In the genomic region with DNA sequence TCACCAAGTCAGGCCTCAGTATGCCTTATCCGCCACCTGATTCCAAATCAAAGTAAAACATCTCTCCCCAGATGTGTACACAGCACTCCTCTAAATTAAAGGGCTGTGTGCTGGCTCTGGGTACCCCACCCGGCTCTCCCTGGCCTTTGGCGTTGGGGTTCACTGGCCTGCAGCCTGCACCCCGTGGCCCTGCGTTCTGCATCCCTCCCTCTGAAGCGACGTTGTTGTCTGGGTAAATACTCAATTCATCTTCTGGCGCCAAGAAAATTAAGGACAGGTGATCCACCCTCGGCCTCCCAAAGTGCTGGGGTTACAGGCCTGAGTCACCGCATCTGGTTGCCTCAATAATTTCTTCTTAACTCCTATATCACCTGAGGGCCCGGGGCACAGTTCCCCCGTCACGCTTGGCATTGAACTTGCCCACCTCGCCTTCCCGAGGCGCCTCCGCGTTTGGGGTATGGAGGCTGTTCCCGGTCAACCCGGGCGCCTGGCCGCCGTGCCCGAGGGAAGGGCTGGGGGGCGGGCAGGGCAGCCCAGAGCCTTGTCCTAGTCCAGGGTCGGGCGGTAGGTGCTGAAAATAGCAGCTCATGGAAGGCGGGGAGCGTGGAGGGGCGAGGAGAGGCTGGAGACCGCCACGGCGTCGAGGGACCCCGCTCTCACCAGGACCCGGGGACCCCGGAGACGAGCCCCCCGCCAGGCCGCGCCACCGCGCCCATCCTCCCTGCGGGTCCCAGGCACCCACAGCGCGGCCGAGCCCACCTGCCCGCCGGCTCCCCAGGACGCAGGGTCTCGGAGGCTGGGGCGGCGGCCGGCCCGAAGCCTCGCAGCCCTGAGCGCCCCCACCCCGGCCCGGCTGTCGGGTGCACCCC, we compare ENCODE assay signal across 13 cellular contexts. TPM values are rescaled to one million over a fixed set of nuclear protein-coding genes. Genes with fewer than 3 reads are reported as not detected.
DNase-seq lines count a peak whose midpoint lies in the region; ATAC-seq and TF ChIP-seq lines count a peak whose summit lies in the region.
"Had no signal": no experiment of that assay in that cellular context is flagged by ENCODE, and none has a peak within 500 bp of the region (broad histone marks: within the 10 kb centered on the region; RNA-seq: fewer than 3 reads in every experiment).

No MANE protein-coding gene starts in this region.

- no peak overlapping the region for H2AFZ ChIP-seq in OCI-LY7 (ENCODE audit: low read length)

- H3K4me3 ChIP-seq in heart left ventricle (peak overlapping the region; percentile 47 to 84 (median 70)), tibial artery (peak overlapping the region; percentile 34 to 43), OCI-LY7 (ENCODE audit: low read depth, low read length, poor library complexity, severe bottlenecking) (no peak overlapping the region)
- H3K4me3 ChIP-seq in naive thymus-derived CD4-positive, alpha-beta T cell (ENCODE audit: low read length): no peak overlapping the region

- intact Hi-C loops in heart left ventricle (cut with DNase I): loop anchor here (1.0 to 10.0 kb wide), 8 partner anchors 36 to 90 kb away; no protein-coding TSS in a partner anchor
- intact Hi-C loops in naive thymus-derived CD4-positive, alpha-beta T cell (cut with micrococcal nuclease): loop anchor here in 1 of 2 donors (2.0 to 5.0 kb wide), 2 partner anchors 36 to 87 kb away; no protein-coding TSS in a partner anchor
- intact Hi-C loops in tibial artery (cut with DNase I; ENCODE audit: low total_unique reads): no loop called here
- intact Hi-C loops in OCI-LY7 (cut with micrococcal nuclease; ENCODE audit: unreplicated experiment): no loop called here

- H3K9me3 Mint-ChIP-seq in naive thymus-derived CD4-positive, alpha-beta T cell: peaks cover 0 to 17% (median 6%) of the 10 kb centered on the region in 11 donors

- H3K27ac ChIP-seq in heart left ventricle (peak overlapping the region; percentile 55 to 93 (median 82)), tibial artery (no peak overlapping the region), OCI-LY7 (ENCODE audit: low read depth, low read length, poor library complexity, severe bottlenecking) (no peak overlapping the region)
- H3K27ac ChIP-seq in naive thymus-derived CD4-positive, alpha-beta T cell (ENCODE audit: low read depth, low read length): no peak overlapping the region

- no peaks in the 10 kb centered on the region for H3K79me2 ChIP-seq in OCI-LY7 (ENCODE audit: insufficient read depth, low read depth, low read length)

- ATAC-seq in heart left ventricle (peak in 2 of 4 donors; percentile 23 to 24), GM18861 (IDR thresholded peaks at IDR 0.05; ENCODE audit: unreplicated experiment) (no peak)
- ATAC-seq in naive thymus-derived CD4-positive, alpha-beta T cell: peak; percentile 6

- H3K36me3 Mint-ChIP-seq in naive thymus-derived CD4-positive, alpha-beta T cell: peaks cover 0 to 2% (median 0%) of the 10 kb centered on the region in 5 donors

- H3K27me3 ChIP-seq in heart left ventricle (peaks cover 0 to 29% (median 11%) of the 10 kb centered on the region in 9 donors), tibial artery (peaks cover 0 to 60% of the 10 kb centered on the region in 2 donors)
- H3K27me3 ChIP-seq in naive thymus-derived CD4-positive, alpha-beta T cell (ENCODE audit: control insufficient read depth in 2 of 2, insufficient read depth in 2 of 2, low read length in 2 of 2): no peaks in the 10 kb centered on the region

- no peak overlapping the region for H3K4me2 ChIP-seq in OCI-LY7 (ENCODE audit: low read length)

- H3K4me1 ChIP-seq in heart left ventricle (peaks cover 0 to 21% (median 0%) of the 10 kb centered on the region in 12 donors), tibial artery (peaks cover 0 to 15% (median 6%) of the 10 kb centered on the region in 4 donors), OCI-LY7 (ENCODE audit: insufficient read depth, low read length, poor library complexity, severe bottlenecking) (no peaks in the 10 kb centered on the region)
- H3K4me1 ChIP-seq in naive thymus-derived CD4-positive, alpha-beta T cell (ENCODE audit: control insufficient read depth in 2 of 2, insufficient read depth in 2 of 2, low read length in 2 of 2): no peaks in the 10 kb centered on the region

- H3K4me3 Mint-ChIP-seq in naive thymus-derived CD4-positive, alpha-beta T cell: peak overlapping the region in 3 of 10 donors; percentile 4 to 31 (median 5)
- H3K4me3 Mint-ChIP-seq: activated T-cell treated with anti-CD3 and anti-CD28 coated beads, Interleukin-2, amount 50 U/mL, for 72 hours had no signal

- H3K27ac Mint-ChIP-seq in naive thymus-derived CD4-positive, alpha-beta T cell: peak overlapping the region in 1 of 9 donors; percentile 66
- H3K27ac Mint-ChIP-seq: activated T-cell treated with anti-CD3 and anti-CD28 coated beads, Interleukin-2, amount 50 U/mL, for 72 hours had no signal

- H3K9me2 ChIP-seq in OCI-LY7 (ENCODE audit: insufficient read depth, low read length): no peaks in the 10 kb centered on the region

- H3K9me3 ChIP-seq in heart left ventricle (peaks cover 0 to 5% (median 0%) of the 10 kb centered on the region in 12 donors), tibial artery (no peaks in the 10 kb centered on the region), OCI-LY7 (ENCODE audit: low read length) (no peaks in the 10 kb centered on the region)
- H3K9me3 ChIP-seq in naive thymus-derived CD4-positive, alpha-beta T cell (ENCODE audit: control insufficient read depth in 2 of 3, low read length in 3 of 3): peaks cover 0 to 6% (median 0%) of the 10 kb centered on the region in 3 experiments

- POLR2A ChIA-PET in naive thymus-derived CD4-positive, alpha-beta T cell (lab: Charles Lee): no interaction called here
- POLR2A ChIA-PET in OCI-LY7 (lab: Charles Lee): no interaction called here

- H3K36me3 ChIP-seq in heart left ventricle (no peaks in the 10 kb centered on the region), tibial artery (no peaks in the 10 kb centered on the region), OCI-LY7 (ENCODE audit: insufficient read depth, low read length) (no peaks in the 10 kb centered on the region)
- H3K36me3 ChIP-seq in naive thymus-derived CD4-positive, alpha-beta T cell (ENCODE audit: control insufficient read depth in 2 of 3, insufficient read depth in 3 of 3, low read length in 3 of 3): no peaks in the 10 kb centered on the region

- peak; percentile 47 for DNase-seq in NCI-H748 (lab: John Stamatoyannopoulos, UW; ENCODE audit: unreplicated experiment)
- DNase-seq in NCI-H748 treated with DMSO at 0.1 percent for 48 hours (lab: John Stamatoyannopoulos, UW): no peak
- DNase-seq in heart left ventricle: peak in 1 of 5 donors; percentile 24
- DNase-seq in naive thymus-derived CD4-positive, alpha-beta T cell: no peak
- no peak for DNase-seq in tibial artery
- DNase-seq in RPMI8226: no peak
- DNase-seq in OCI-LY7 (ENCODE audit: low spot score): no peak
- DNase-seq: activated T-cell treated with anti-CD3 and anti-CD28 coated beads, Interleukin-2, amount 50 U/mL, for 72 hours; NCI-H1436; nucleus accumbens; OCI-M1 had no signal

- no TSS peak for BruUV-seq in OCI-LY7 (replicated peaks; lab: Mats Ljungman, UMichigan)

- TF ChIP-seq CTCF in heart left ventricle (IDR thresholded peaks at IDR 0.05) (no peak), tibial artery (IDR thresholded peaks at IDR 0.05) (no peak), OCI-LY7 (conservative IDR thresholded peaks at IDR 0.05; ENCODE audit: low read length) (no peak)

- peaks cover 0 to 14% (median 4%) of the 10 kb centered on the region in 7 donors for H3K4me1 Mint-ChIP-seq in naive thymus-derived CD4-positive, alpha-beta T cell

- H3K27me3 Mint-ChIP-seq in naive thymus-derived CD4-positive, alpha-beta T cell: peaks cover 43 to 60% (median 52%) of the 10 kb centered on the region in 5 donors

- H4K20me1 ChIP-seq in OCI-LY7 (ENCODE audit: insufficient read depth, low read length): no peaks in the 10 kb centered on the region

- WGBS in heart left ventricle, 4 donors: 21 to 57% (median 36%) methylated on average over 21 to 60 of the region's 60 CpGs

- CTCF ChIA-PET in naive thymus-derived CD4-positive, alpha-beta T cell (lab: Charles Lee): no interaction called here
- CTCF ChIA-PET in OCI-LY7 (lab: Charles Lee; ENCODE audit: unreplicated experiment): no interaction called here

- no peak for TF ChIP-seq POLR2A in heart left ventricle (IDR thresholded peaks at IDR 0.05)

RNA-seq across cellular contexts. Expression of a gene that starts 0.5 kb away (rescaled TPM):
- 1 to 10 TPM in 8 of 9 donors, under 1 TPM in 1; 0.91 to 3.5 (median 2.1) TPM for total RNA-seq in heart left ventricle
- 1 to 10 TPM in 1 of 2 donors, under 1 TPM in 1; 0.43 to 1.9 TPM for polyA plus RNA-seq in heart left ventricle
- total RNA-seq in naive thymus-derived CD4-positive, alpha-beta T cell: 1 to 10 TPM in 2 of 5 experiments, not detected in 3; 1.7 to 3.3 TPM
- polyA plus RNA-seq in naive thymus-derived CD4-positive, alpha-beta T cell: not detected
- total RNA-seq in OCI-LY7 (2014; rRNA removed; shearing (Covaris generic)): not detected in 2 replicates
- not detected in 2 replicates for total RNA-seq in OCI-LY7 (2022)
- total RNA-seq: A673; activated T-cell treated with anti-CD3 and anti-CD28 coated beads, Interleukin-2, amount 50 U/mL, for 72 hours had no signal

Comparison
In these comparisons a context has a peak if more than half of its experiments do, and no peak if none do; other contexts are left out.
1. H3K27ac ChIP-seq: peak in heart left ventricle (12 of 12); none in naive thymus-derived CD4-positive, alpha-beta T cell (single experiment), tibial artery (0 of 2) and OCI-LY7 (single experiment).
2. H3K4me3 ChIP-seq: peak in heart left ventricle (12 of 12) and tibial artery (2 of 2); none in naive thymus-derived CD4-positive, alpha-beta T cell (single experiment) and OCI-LY7 (single experiment).
3. intact Hi-C loops: an anchor here in heart left ventricle (1.0 to 10.0 kb wide); none called in tibial artery and OCI-LY7.